ENCODE assay signal across 8 cellular contexts in genomic region chr5:43039468-43040286, GRCh38. TPM values are rescaled to one million over a fixed set of nuclear protein-coding genes. Genes with fewer than 3 reads are reported as not detected.
DNase-seq lines count a peak whose midpoint lies in the region; ATAC-seq and TF ChIP-seq lines count a peak whose summit lies in the region.

No MANE protein-coding gene starts in this region.

- TF ChIP-seq CTCF in DND-41 (IDR thresholded peaks at IDR 0.05; ENCODE audit: borderline replicate concordance, extremely low read depth, low read length, poor library complexity, severe bottlenecking) (peak; percentile 54), natural killer cell (IDR thresholded peaks at IDR 0.05) (no peak), tibial nerve (IDR thresholded peaks at IDR 0.05) (peak in 1 of 5 experiments; percentile 11)

- H3K27ac Mint-ChIP-seq in natural killer cell, result peak overlapping the region; percentile 92 to 96

- H3K27ac ChIP-seq in DND-41 (ENCODE audit: low read length), result peak overlapping the region; percentile 100
- H3K27ac ChIP-seq in tibial nerve, result peak overlapping the region; percentile 81 to 99 (median 96)

- 13 to 18% methylated on average over 24 to 35 of the region's 35 CpGs for WGBS in tibial nerve, 2 donors

- no peaks in the 10 kb centered on the region for H3K27me3 Mint-ChIP-seq in natural killer cell (ENCODE audit: low read depth in 2 of 2)

- intact Hi-C loops in natural killer cell (cut with micrococcal nuclease), result loop anchor here (1.0 to 2.0 kb wide), 6 partner anchors 20 to 127 kb away; no protein-coding TSS in a partner anchor

- H3K9ac ChIP-seq in DND-41 (ENCODE audit: low read depth, low read length), result peak overlapping the region; percentile 90

- TF ChIP-seq POLR2A in erythroblast (IDR thresholded peaks at IDR 0.05; ENCODE audit: low read length) (no peak), tibial nerve (IDR thresholded peaks at IDR 0.05) (peak in 1 of 2 donors; percentile 21)

- H3K4me1 ChIP-seq in DND-41 (ENCODE audit: insufficient read depth, low read length) (peaks cover 45% of the 10 kb centered on the region), tibial nerve (peaks cover 0 to 10% (median 4%) of the 10 kb centered on the region in 4 donors)

- no peaks in the 10 kb centered on the region for H3K36me3 Mint-ChIP-seq in natural killer cell

- H3K4me3 ChIP-seq in DND-41 (ENCODE audit: low read depth in 1 of 2, low read length in 2 of 2), result peak overlapping the region; percentile 42 to 71
- peak overlapping the region; percentile 64 to 90 (median 73) for H3K4me3 ChIP-seq in tibial nerve

- H3K79me2 ChIP-seq in DND-41 (ENCODE audit: insufficient read depth, low read length), result peaks cover 92% of the 10 kb centered on the region

- H3K4me1 Mint-ChIP-seq in natural killer cell, result peaks cover 73 to 82% of the 10 kb centered on the region in 2 donors

- peak; percentile 10 for ATAC-seq in DND-41 (ENCODE audit: insufficient read depth, low read depth)
- peak; percentile 23 for ATAC-seq in HG03108 (IDR thresholded peaks at IDR 0.05; ENCODE audit: unreplicated experiment)
- peak in 2 of 3 donors; percentile 2 to 5 for ATAC-seq in natural killer cell
- no peak for ATAC-seq in GM18858 (IDR thresholded peaks at IDR 0.05; ENCODE audit: unreplicated experiment)

- peak overlapping the region; percentile 93 for H3K4me3 Mint-ChIP-seq in natural killer cell

- H2AFZ ChIP-seq in DND-41 (ENCODE audit: low read depth, low read length), result peak overlapping the region; percentile 42

- H4K20me1 ChIP-seq in DND-41 (ENCODE audit: insufficient read depth, low read length), result peaks cover 5% of the 10 kb centered on the region; the same call in 1 of the 2 replicates

- H3K9me3 ChIP-seq in DND-41 (ENCODE audit: insufficient read depth, low read length, severe bottlenecking), result no peaks in the 10 kb centered on the region
- no peaks in the 10 kb centered on the region for H3K9me3 ChIP-seq in tibial nerve

- H3K27me3 ChIP-seq in DND-41 (ENCODE audit: insufficient read depth, low read length, poor library complexity) (no peaks in the 10 kb centered on the region), tibial nerve (no peaks in the 10 kb centered on the region)

- peak overlapping the region; percentile 82 for H3K4me2 ChIP-seq in DND-41 (ENCODE audit: insufficient read depth, low read length)

- peak in 1 of 2 donors; percentile 8 for TF ChIP-seq EP300 in tibial nerve (IDR thresholded peaks at IDR 0.05)

- DNase-seq in DND-41 (peak; percentile 77), NCI-H774 (lab: John Stamatoyannopoulos, UW) (peak; percentile 79), erythroblast (lab: John Stamatoyannopoulos, UW) (peak; percentile 83 to 88), natural killer cell (peak; percentile 57), tibial nerve (ENCODE audit: low spot score in 2 of 2) (peak; percentile 48 to 66)
- peak; percentile 82 for DNase-seq in activated CD8-positive, alpha-beta memory T cell treated with anti-CD3 and anti-CD28 coated beads, Interleukin-2, amount 50 U/mL, for 48 hours

- H3K36me3 ChIP-seq in DND-41 (ENCODE audit: insufficient read depth, low read length) (peaks cover 7% of the 10 kb centered on the region; the same call in 1 of the 2 replicates), tibial nerve (peaks cover 0 to 1% (median 0%) of the 10 kb centered on the region in 3 donors)

- H3K9me3 Mint-ChIP-seq in natural killer cell, result no peaks in the 10 kb centered on the region

RNA-seq across cellular contexts. Expression of gene ANXA2R, which starts 0.4 kb away (rescaled TPM):
- total RNA-seq in natural killer cell (10 to 100 TPM; 34.3 to 55.2 (median 38.0) TPM), tibial nerve (1 to 10 TPM; 5.4 to 9.0 (median 8.1) TPM)
